ENCODE assay signal across 1 cellular context in genomic region chr5:25909163-25909562, GRCh38.
TF ChIP-seq lines count a peak whose summit lies in the region.

No MANE protein-coding gene starts in this region.

TF ChIP-seq in GM12878, 131 proteins besides CTCF, POLR2A, EP300 and RAD21:
- TF ChIP-seq CEBPZ (IDR thresholded peaks at IDR 0.05; ENCODE audit: low read depth, low read length) (no peak), RUNX3 (IDR thresholded peaks at IDR 0.05; ENCODE audit: low read length) (no peak), USF1 (IDR thresholded peaks at IDR 0.05; ENCODE audit: borderline replicate concordance, extremely low read length, insufficient read depth, low read depth, low read length) (no peak), ZNF207 (IDR thresholded peaks at IDR 0.05; ENCODE audit: borderline replicate concordance) (no peak), PAX8 (IDR thresholded peaks at IDR 0.05) (no peak), NRF1 (conservative IDR thresholded peaks at IDR 0.05; ENCODE audit: low read depth, low read length) (no peak), SIX5 (IDR thresholded peaks at IDR 0.05; ENCODE audit: low read depth, low read length, severe bottlenecking) (no peak)
